In genomic region chr11:24593332-24593731, GRCh38 we compare ENCODE assay signal across 21 cellular contexts.
DNase-seq lines count a peak whose midpoint lies in the region; ATAC-seq and TF ChIP-seq lines count a peak whose summit lies in the region.
"Had no signal": no experiment of that assay in that cellular context is flagged by ENCODE, and none has a peak within 500 bp of the region (broad histone marks: within the 10 kb centered on the region; RNA-seq: fewer than 3 reads in every experiment).

No MANE protein-coding gene starts in this region.

- TF ChIP-seq CTCF in left ventricle myocardium inferior (IDR thresholded peaks at IDR 0.05; ENCODE audit: borderline replicate concordance) (no peak), epithelial cell of esophagus (IDR thresholded peaks at IDR 0.05; ENCODE audit: insufficient read depth, low read depth, low read length, missing control alignments) (no peak), body of pancreas (IDR thresholded peaks at IDR 0.05) (no peak)

- H3K4ac ChIP-seq in mesenchymal stem cell (ENCODE audit: low read depth in 1 of 2, low read length in 2 of 2): no peak overlapping the region

- no peak overlapping the region for H3K23ac ChIP-seq in mesenchymal stem cell (ENCODE audit: low read length in 2 of 2)

- no peak overlapping the region for H3K27ac ChIP-seq in left ventricle myocardium inferior (replicated peaks)
- no peak overlapping the region for H3K27ac ChIP-seq in mesenchymal stem cell (ENCODE audit: low read length, poor library complexity, severe bottlenecking)
- H3K27ac ChIP-seq in body of pancreas: no peak overlapping the region
- H3K27ac ChIP-seq: BLaER1 treated with 17β-estradiol and CSF1 and Interleukin-3, amounts not matched to agents 10 nM and 100 nM had no signal

- H3K14ac ChIP-seq in mesenchymal stem cell (ENCODE audit: low read length in 2 of 2): no peak overlapping the region

- H3K27me3 ChIP-seq in left ventricle myocardium inferior (ENCODE audit: low read depth) (no peaks in the 10 kb centered on the region), mesenchymal stem cell (ENCODE audit: control insufficient read depth in 1 of 2, insufficient read depth in 1 of 2, low read length in 2 of 2) (no peaks in the 10 kb centered on the region), body of pancreas (no peaks in the 10 kb centered on the region)
- H3K27me3 ChIP-seq: BLaER1 treated with 17β-estradiol and CSF1 and Interleukin-3, amounts not matched to agents 10 nM and 100 nM had no signal

- ATAC-seq in Right ventricle myocardium superior (ENCODE audit: poor library complexity) (peak; percentile 29), body of pancreas (no peak), HG02588 (IDR thresholded peaks at IDR 0.05; ENCODE audit: unreplicated experiment) (no peak)
- ATAC-seq: PC-3 had no signal

- H4K91ac ChIP-seq in mesenchymal stem cell (ENCODE audit: low read length): no peak overlapping the region

- H2BK12ac ChIP-seq in mesenchymal stem cell (ENCODE audit: low read length in 2 of 2): no peak overlapping the region

- no peak overlapping the region for H4K8ac ChIP-seq in mesenchymal stem cell (ENCODE audit: low read length)

- no peak overlapping the region for H2AFZ ChIP-seq in mesenchymal stem cell (ENCODE audit: low read depth, low read length)

- H2BK5ac ChIP-seq in mesenchymal stem cell (ENCODE audit: low read depth, low read length, poor library complexity, severe bottlenecking): no peak overlapping the region

- H3K9ac ChIP-seq in mesenchymal stem cell (ENCODE audit: low read length): peak overlapping the region; percentile 33
- H3K9ac ChIP-seq: BLaER1 treated with 17β-estradiol and CSF1 and Interleukin-3, amounts not matched to agents 10 nM and 100 nM had no signal

- intact Hi-C loops in Right ventricle myocardium superior (cut with DNase I): no loop called here
- intact Hi-C loops in left ventricle myocardium inferior (cut with micrococcal nuclease): no loop called here
- intact Hi-C loops in body of pancreas (cut with DNase I): no loop called here

- H3K9me3 ChIP-seq in left ventricle myocardium inferior (replicated peaks): no peaks in the 10 kb centered on the region
- no peaks in the 10 kb centered on the region for H3K9me3 ChIP-seq in mesenchymal stem cell (ENCODE audit: control insufficient read depth, low read length)
- H3K9me3 ChIP-seq in body of pancreas: no peaks in the 10 kb centered on the region
- H3K9me3 ChIP-seq: BLaER1 treated with 17β-estradiol and CSF1 and Interleukin-3, amounts not matched to agents 10 nM and 100 nM had no signal

- WGBS in mesenchymal stem cell: 88% methylated on average over 3 of the region's 4 CpGs
- WGBS in body of pancreas, 2 donors: 75 to 80% methylated on average over 4 of the region's 4 CpGs

- no peak overlapping the region for H3K4me3 ChIP-seq in left ventricle myocardium inferior
- H3K4me3 ChIP-seq in epithelial cell of esophagus (ENCODE audit: low read length): no peak overlapping the region
- no peak overlapping the region for H3K4me3 ChIP-seq in mesenchymal stem cell (ENCODE audit: insufficient read depth in 1 of 2, low read depth in 1 of 2, low read length in 2 of 2)
- H3K4me3 ChIP-seq in body of pancreas: no peak overlapping the region
- H3K4me3 ChIP-seq: BLaER1 treated with 17β-estradiol and CSF1 and Interleukin-3, amounts not matched to agents 10 nM and 100 nM had no signal

- no peak overlapping the region for H2AK5ac ChIP-seq in mesenchymal stem cell (ENCODE audit: low read length, severe bottlenecking)

- no peak overlapping the region for H3K4me2 ChIP-seq in mesenchymal stem cell (ENCODE audit: low read length, poor library complexity, severe bottlenecking)
- H3K4me2 ChIP-seq: BLaER1 treated with 17β-estradiol and CSF1 and Interleukin-3, amounts not matched to agents 10 nM and 100 nM had no signal

- DNase-seq in Right ventricle myocardium superior (no peak), left ventricle myocardium inferior (no peak), epithelial cell of esophagus (ENCODE audit: low read depth) (peak; percentile 13), mesenchymal stem cell (no peak), body of pancreas (no peak), dedifferentiated amniotic fluid mesenchymal stem cell (ENCODE audit: extremely low spot score) (no peak)
- DNase-seq: 8988T; CD4-positive, alpha-beta memory T cell; DMS153; GOT3; Kasumi-1; MM.1S; NCI-H1048; NCI-H1417 treated with DMSO at 0.1 percent for 48 hours; NCI-H187; NCI-H446; NCI-H526 treated with DMSO at 0.1 percent for 48 hours; PC-3; SIG-M5 had no signal

- no peak overlapping the region for H2BK120ac ChIP-seq in mesenchymal stem cell (ENCODE audit: low read depth, low read length)

- no peak overlapping the region for H3K18ac ChIP-seq in mesenchymal stem cell (ENCODE audit: low read depth in 1 of 2, low read length in 2 of 2)

- no peak for TF ChIP-seq POLR2A in body of pancreas (IDR thresholded peaks at IDR 0.05)

- H3K79me1 ChIP-seq in mesenchymal stem cell (replicated peaks; ENCODE audit: low read length, poor library complexity, severe bottlenecking): no peaks in the 10 kb centered on the region

- no peak overlapping the region for H2BK15ac ChIP-seq in mesenchymal stem cell (ENCODE audit: low read depth, poor library complexity, severe bottlenecking)

- H3K36me3 ChIP-seq in left ventricle myocardium inferior: no peaks in the 10 kb centered on the region
- H3K36me3 ChIP-seq in mesenchymal stem cell (ENCODE audit: control insufficient read depth in 1 of 2, insufficient read depth in 2 of 2, low read depth in 1 of 2, low read length in 2 of 2): no peaks in the 10 kb centered on the region
- no peaks in the 10 kb centered on the region for H3K36me3 ChIP-seq in body of pancreas (replicated peaks in 1 of 2; ENCODE audit: insufficient read depth in 1 of 2, low read depth in 2 of 2)
- H3K36me3 ChIP-seq: BLaER1 treated with 17β-estradiol and CSF1 and Interleukin-3, amounts not matched to agents 10 nM and 100 nM had no signal

- H3K4me1 ChIP-seq in left ventricle myocardium inferior (no peaks in the 10 kb centered on the region), mesenchymal stem cell (ENCODE audit: control insufficient read depth, insufficient read depth, low read depth, low read length) (no peaks in the 10 kb centered on the region), body of pancreas (no peaks in the 10 kb centered on the region)
- H3K4me1 ChIP-seq: BLaER1 treated with 17β-estradiol and CSF1 and Interleukin-3, amounts not matched to agents 10 nM and 100 nM had no signal
